Comparison of ENCODE assay signal across 20 cellular contexts in genomic region chr5:168234133-168234532, GRCh38.
"Had no signal": no experiment of that assay in that cellular context is flagged by ENCODE, and none has a peak within 500 bp of the region (broad histone marks: within the 10 kb centered on the region; RNA-seq: fewer than 3 reads in every experiment).

No MANE protein-coding gene starts in this region.

- H3K9me3 ChIP-seq: body of pancreas, sigmoid colon, spleen, tibial nerve, uterus had no signal

- H3K36me3 Mint-ChIP-seq: naive thymus-derived CD4-positive, alpha-beta T cell had no signal

- H3K27ac Mint-ChIP-seq: activated CD4-positive, alpha-beta T cell treated with anti-CD3 and anti-CD28 coated beads for 36 hours; activated naive CD4-positive, alpha-beta T cell treated with anti-CD3 and anti-CD28 coated beads, Interleukin-2, amount 50 U/mL, for 72 hours; naive thymus-derived CD4-positive, alpha-beta T cell had no signal

- H3K4me3 ChIP-seq: body of pancreas, dorsolateral prefrontal cortex, sigmoid colon, spleen, tibial nerve, uterus had no signal

- H3K36me3 ChIP-seq: sigmoid colon, spleen, tibial nerve, uterus had no signal

- H3K27me3 ChIP-seq: body of pancreas, dorsolateral prefrontal cortex, sigmoid colon, tibial nerve, uterus had no signal

- H3K4me1 ChIP-seq: body of pancreas, sigmoid colon, spleen, tibial nerve, uterus had no signal

- H3K4me3 Mint-ChIP-seq: activated CD4-positive, alpha-beta T cell treated with anti-CD3 and anti-CD28 coated beads for 36 hours; naive thymus-derived CD4-positive, alpha-beta T cell had no signal

- H3K27ac ChIP-seq: body of pancreas, dorsolateral prefrontal cortex, sigmoid colon, spleen, tibial nerve, uterus had no signal

- DNase-seq: activated CD4-positive, alpha-beta T cell treated with anti-CD3 and anti-CD28 coated beads, Interleukin-2, amount 50 U/mL, for 48 hours; activated gamma-delta T cell treated with Interleukin-2 at 50 U/mL for 16 hours; amygdala; body of pancreas; central memory CD4-positive, alpha-beta T cell; dorsolateral prefrontal cortex; foreskin melanocyte; mesenchymal stem cell; naive thymus-derived CD4-positive, alpha-beta T cell; sigmoid colon; spleen; stimulated activated CD4-positive, alpha-beta T cell treated with anti-CD3 and anti-CD28 coated beads, Interleukin-1b, Interleukin-23, amount 100 ng/mL, for 48 hours; stimulated activated CD8-positive, alpha-beta memory T cell treated with anti-CD3 and anti-CD28 coated beads, Interleukin-4, amount 100 ng/mL, for 48 hours; stimulated activated naive CD4-positive, alpha-beta T cell treated with Interleukin-2 at 50 U/mL for 16 hours; T-helper 2 cell; uterus had no signal

- ATAC-seq: body of pancreas; naive thymus-derived CD4-positive, alpha-beta T cell had no signal

- FAIRE-seq: colon had no signal
